ENCODE assay signal across 8 cellular contexts in the genomic region with DNA sequence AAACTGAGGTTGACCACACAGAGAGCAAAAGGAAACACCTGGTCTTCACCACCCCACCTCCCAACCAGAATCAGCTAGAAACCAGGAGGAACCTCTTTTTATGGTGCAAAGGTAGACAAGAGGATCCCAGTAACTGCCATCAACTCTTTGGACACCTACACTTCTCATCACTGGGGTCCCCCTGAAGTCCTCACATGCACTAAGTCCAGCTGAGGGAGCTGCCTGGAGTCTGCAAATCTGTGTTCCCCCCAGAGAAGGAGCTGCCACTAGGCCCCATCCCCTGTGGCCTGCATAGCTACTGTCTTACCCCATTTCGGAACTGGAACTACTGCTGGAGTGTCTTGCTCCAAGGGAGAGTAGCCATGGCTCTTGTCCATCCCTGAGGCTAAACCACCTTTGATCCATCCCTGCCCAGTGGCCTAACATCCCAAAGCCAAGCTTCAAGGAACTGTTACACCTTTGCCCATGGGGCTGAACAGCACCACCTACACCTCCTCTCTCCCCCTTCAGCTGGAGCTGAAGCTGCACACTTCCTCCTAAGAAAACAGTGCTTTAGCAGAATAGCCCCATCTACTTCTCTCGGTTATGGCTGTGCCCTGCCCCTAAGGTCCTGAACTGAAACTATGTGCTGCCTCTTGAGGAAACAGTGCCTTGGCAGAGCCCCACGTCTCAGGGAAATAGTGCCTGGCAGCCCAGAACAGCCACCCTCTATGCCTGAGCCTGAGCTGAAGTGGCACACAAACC.
A peak's percentile ranks its signal among the peaks of the same experiment; 100 is the strongest.
DNase-seq lines count a peak whose midpoint lies in the region; ATAC-seq and TF ChIP-seq lines count a peak whose summit lies in the region.

No MANE protein-coding gene starts in this region.

- DNase-seq in activated naive CD8-positive, alpha-beta T cell treated with anti-CD3 and anti-CD28 coated beads for 36 hours: peak; percentile 30
- DNase-seq in epidermal melanocyte (ENCODE audit: insufficient read length, low spot score): no peak
- DNase-seq in occipital lobe (lab: John Stamatoyannopoulos, UW): no peak
- DNase-seq in H4 (ENCODE audit: low spot score): no peak
- DNase-seq in ureter (ENCODE audit: low spot score): no peak

- peaks cover 18% of the 10 kb centered on the region for H3K9me3 Mint-ChIP-seq in activated naive CD8-positive, alpha-beta T cell treated with anti-CD3 and anti-CD28 coated beads for 36 hours

- ATAC-seq in GM19468 (IDR thresholded peaks at IDR 0.05; ENCODE audit: extremely low read depth, unreplicated experiment): peak; percentile 64
- peak; percentile 63 for ATAC-seq in HG03520 (IDR thresholded peaks at IDR 0.05; ENCODE audit: unreplicated experiment)

- H3K4me3 Mint-ChIP-seq in activated naive CD8-positive, alpha-beta T cell treated with anti-CD3 and anti-CD28 coated beads for 36 hours: peak overlapping the region; percentile 24

- H3K36me3 Mint-ChIP-seq in activated naive CD8-positive, alpha-beta T cell treated with anti-CD3 and anti-CD28 coated beads for 36 hours: peaks cover 13% of the 10 kb centered on the region

- H3K27ac Mint-ChIP-seq in activated naive CD8-positive, alpha-beta T cell treated with anti-CD3 and anti-CD28 coated beads for 36 hours: peak overlapping the region; percentile 77

- 0 out of 3 replicates have a peak, but pooled peaks have one; percentile 6 for TF ChIP-seq CTCF in GM12872 (IDR thresholded peaks at IDR 0.05; ENCODE audit: insufficient read depth, low read depth, low read length)

- H3K27me3 Mint-ChIP-seq in activated naive CD8-positive, alpha-beta T cell treated with anti-CD3 and anti-CD28 coated beads for 36 hours: no peaks in the 10 kb centered on the region

- peaks cover 47% of the 10 kb centered on the region for H3K4me1 Mint-ChIP-seq in activated naive CD8-positive, alpha-beta T cell treated with anti-CD3 and anti-CD28 coated beads for 36 hours
